Comparison of ENCODE assay signal across 23 cellular contexts in the genomic region with DNA sequence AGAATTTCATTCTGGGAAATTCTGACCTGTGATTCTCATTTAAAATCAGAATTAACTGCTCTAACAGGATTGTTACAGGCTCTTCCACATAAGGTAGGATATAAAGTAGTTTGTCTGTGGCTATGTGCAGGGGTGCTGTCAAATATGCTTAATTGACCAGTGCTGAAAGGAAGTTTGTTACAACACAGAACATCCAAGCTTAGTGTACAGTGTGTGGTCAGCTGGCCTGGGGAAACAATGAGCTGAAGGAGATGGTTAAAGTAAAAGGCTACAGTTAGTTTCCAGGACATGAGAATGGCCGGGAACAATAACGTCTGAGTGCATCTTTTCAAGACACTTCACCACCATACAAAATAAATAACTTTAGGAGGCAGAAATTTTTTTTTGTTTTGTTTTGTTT.
A peak's percentile ranks its signal among the peaks of the same experiment; 100 is the strongest.
DNase-seq lines count a peak whose midpoint lies in the region; ATAC-seq and TF ChIP-seq lines count a peak whose summit lies in the region.
"Had no signal": no experiment of that assay in that cellular context is flagged by ENCODE, and none has a peak within 500 bp of the region (broad histone marks: within the 10 kb centered on the region; RNA-seq: fewer than 3 reads in every experiment).

No MANE protein-coding gene starts in this region.

- ATAC-seq in heart left ventricle = peak; percentile 8 to 40 (median 26)
- ATAC-seq in heart right ventricle = peak in 7 of 8 donors; percentile 9 to 56 (median 43)
- ATAC-seq in GM18870 (IDR thresholded peaks at IDR 0.05; ENCODE audit: unreplicated experiment) = no peak
- ATAC-seq in HG02973 (IDR thresholded peaks at IDR 0.05; ENCODE audit: unreplicated experiment) = no peak
- ATAC-seq: A549, GM12878, K562 had no signal

- H3K36me3 ChIP-seq in heart left ventricle (peaks cover 0 to 14% (median 0%) of the 10 kb centered on the region in 9 donors), right atrium auricular region (peaks cover 8% of the 10 kb centered on the region), heart right ventricle (peaks cover 0 to 14% (median 0%) of the 10 kb centered on the region in 9 donors)
- H3K36me3 ChIP-seq: BLaER1 had no signal

- no peaks in the 10 kb centered on the region for H3K27me3 Mint-ChIP-seq in nephron progenitor cell (ENCODE audit: low read depth, poor library complexity)

- H3K27ac ChIP-seq in heart left ventricle = peak overlapping the region; percentile 38 to 96 (median 73)
- H3K27ac ChIP-seq in right atrium auricular region = peak overlapping the region in 1 of 2 donors; percentile 84
- H3K27ac ChIP-seq in heart right ventricle = peak overlapping the region; percentile 8 to 91 (median 72)
- H3K27ac ChIP-seq: A549, BLaER1 had no signal

- intact Hi-C loops in heart left ventricle (cut with DNase I) = loop anchor here in 2 of 10 donors (5.0 kb wide), 1 partner anchor 49 kb away; no protein-coding TSS in a partner anchor
- intact Hi-C loops in heart right ventricle (cut with DNase I) = loop anchor here in 3 of 10 donors (5.0 kb wide), 2 partner anchors 49 to 69 kb away; partner anchors contain the start of gene PKP2 (in 1 of the 3)

- peak overlapping the region; percentile 8 for H3K27ac Mint-ChIP-seq in nephron progenitor cell
- H3K27ac Mint-ChIP-seq: CD4-positive, alpha-beta memory T cell had no signal

- H3K4me1 ChIP-seq in heart left ventricle (peaks cover 0 to 45% (median 6%) of the 10 kb centered on the region in 12 donors), right atrium auricular region (peaks cover 0 to 5% of the 10 kb centered on the region in 2 donors), heart right ventricle (peaks cover 0 to 61% (median 11%) of the 10 kb centered on the region in 9 donors)
- H3K4me1 ChIP-seq: A549, BLaER1 had no signal

- H3K9me3 Mint-ChIP-seq in nephron progenitor cell = no peaks in the 10 kb centered on the region
- H3K9me3 Mint-ChIP-seq: CD4-positive, alpha-beta memory T cell had no signal

- H3K4me3 ChIP-seq in heart left ventricle = no peak overlapping the region
- H3K4me3 ChIP-seq in right atrium auricular region = no peak overlapping the region
- no peak overlapping the region for H3K4me3 ChIP-seq in heart right ventricle
- H3K4me3 ChIP-seq: A549, BLaER1, GM12878, K562 had no signal

- no peaks in the 10 kb centered on the region for H3K36me3 Mint-ChIP-seq in nephron progenitor cell (ENCODE audit: low read depth)
- H3K36me3 Mint-ChIP-seq: CD4-positive, alpha-beta memory T cell had no signal

- H3K4me3 Mint-ChIP-seq in nephron progenitor cell = no peak overlapping the region
- H3K4me3 Mint-ChIP-seq: CD4-positive, alpha-beta memory T cell had no signal

- WGBS in heart left ventricle, 4 donors = 27 to 43% (median 35%) methylated on average over 2 of the region's 2 CpGs
- WGBS in heart right ventricle, 2 donors = 24 to 35% methylated on average over 2 of the region's 2 CpGs

- DNase-seq in heart left ventricle (no peak), right atrium auricular region (ENCODE audit: low spot score) (no peak), heart right ventricle (no peak), nephron progenitor cell (no peak), NCI-H748 (lab: John Stamatoyannopoulos, UW; ENCODE audit: unreplicated experiment) (no peak), T-helper 9 cell (no peak)
- DNase-seq: CD4-positive, alpha-beta memory T cell; DMS53; EL; MV-4-11; NCI-H1694 treated with DMSO at 0.1 percent for 48 hours; NCI-H2107; NCI-H2227 treated with DMSO at 0.1 percent for 48 hours; NCI-H510A treated with DMSO at 0.1 percent for 48 hours; NCI-H82; OCI-M1; SHP77 treated with DMSO at 0.1 percent for 48 hours had no signal

- H3K27me3 ChIP-seq in heart left ventricle (no peaks in the 10 kb centered on the region), right atrium auricular region (no peaks in the 10 kb centered on the region), heart right ventricle (no peaks in the 10 kb centered on the region)
- H3K27me3 ChIP-seq: BLaER1 had no signal

- H3K9me3 ChIP-seq in heart left ventricle = no peaks in the 10 kb centered on the region
- no peaks in the 10 kb centered on the region for H3K9me3 ChIP-seq in right atrium auricular region
- H3K9me3 ChIP-seq in heart right ventricle = no peaks in the 10 kb centered on the region
- H3K9me3 ChIP-seq: A549, BLaER1 had no signal

- peaks cover 11% of the 10 kb centered on the region for H3K4me1 Mint-ChIP-seq in nephron progenitor cell
- H3K4me1 Mint-ChIP-seq: CD4-positive, alpha-beta memory T cell had no signal

- TF ChIP-seq CTCF in heart left ventricle (IDR thresholded peaks at IDR 0.05) (no peak), right atrium auricular region (IDR thresholded peaks at IDR 0.05) (no peak), heart right ventricle (IDR thresholded peaks at IDR 0.05) (no peak), nephron progenitor cell (IDR thresholded peaks at IDR 0.05) (no peak)

- TF ChIP-seq POLR2A in heart left ventricle (IDR thresholded peaks at IDR 0.05) = no peak

Comparison
In these comparisons a context has a peak if more than half of its experiments do, and no peak if none do; other contexts are left out.
1. ATAC-seq: peak in heart left ventricle (4 of 4) and heart right ventricle (7 of 8); none in GM18870 (single experiment) and HG02973 (single experiment).